ENCODE assay signal across 9 cellular contexts in genomic region chr1:212754193-212754592, GRCh38. TPM values are rescaled to one million over a fixed set of nuclear protein-coding genes. Genes with fewer than 3 reads are reported as not detected.
DNase-seq lines count a peak whose midpoint lies in the region; ATAC-seq and TF ChIP-seq lines count a peak whose summit lies in the region.
"Had no signal": no experiment of that assay in that cellular context is flagged by ENCODE, and none has a peak within 500 bp of the region (broad histone marks: within the 10 kb centered on the region; RNA-seq: fewer than 3 reads in every experiment).

No MANE protein-coding gene starts in this region.

- H3K36me3 Mint-ChIP-seq in central memory CD8-positive, alpha-beta T cell (ENCODE audit: insufficient read depth): peaks cover 2% of the 10 kb centered on the region

- no peak for TF ChIP-seq POLR2A in lower leg skin (IDR thresholded peaks at IDR 0.05)

- DNase-seq in GM12864 (ENCODE audit: low read depth) (peak; percentile 53), Kasumi-1 (lab: John Stamatoyannopoulos, UW) (peak; percentile 20 to 26), Ammon's horn (ENCODE audit: low spot score) (no peak), lower leg skin (ENCODE audit: low spot score in 2 of 2) (no peak)
- DNase-seq in central memory CD8-positive, alpha-beta T cell (ENCODE audit: low spot score in 2 of 2): no peak
- no peak for DNase-seq in stimulated activated CD4-positive, alpha-beta T cell treated with anti-CD3 and anti-CD28 coated beads, Interleukin-1b, Interleukin-23, amount 100 ng/mL, for 48 hours
- DNase-seq: left colon had no signal

- WGBS in lower leg skin, 2 donors: 78 to 89% methylated on average over 8 of the region's 8 CpGs

- no peaks in the 10 kb centered on the region for H3K9me3 Mint-ChIP-seq in central memory CD8-positive, alpha-beta T cell

- TF ChIP-seq CTCF in GM12864 (IDR thresholded peaks at IDR 0.05; ENCODE audit: low read depth, low read length, missing control alignments) (no peak), lower leg skin (IDR thresholded peaks at IDR 0.05) (no peak)

- H3K4me1 Mint-ChIP-seq in central memory CD8-positive, alpha-beta T cell: peaks cover 29% of the 10 kb centered on the region

- ATAC-seq in GM21447 (IDR thresholded peaks at IDR 0.05; ENCODE audit: unreplicated experiment): peak; percentile 45
- ATAC-seq in central memory CD8-positive, alpha-beta T cell (replicated peaks; ENCODE audit: extremely low read depth, poor library complexity, severe bottlenecking): no peak
- no peak for ATAC-seq in HG03045 (IDR thresholded peaks at IDR 0.05; ENCODE audit: unreplicated experiment)
- ATAC-seq: left colon had no signal

- H3K27me3 Mint-ChIP-seq in central memory CD8-positive, alpha-beta T cell: no peaks in the 10 kb centered on the region

- peak overlapping the region; percentile 24 for H3K27ac Mint-ChIP-seq in central memory CD8-positive, alpha-beta T cell (ENCODE audit: low read depth)

- no peak overlapping the region for H3K4me3 ChIP-seq in GM12864 (ENCODE audit: low read depth, low read length)
- no peak overlapping the region for H3K4me3 ChIP-seq in lower leg skin (ENCODE audit: low read depth, poor library complexity, severe bottlenecking)

- peak overlapping the region; percentile 21 for H3K4me3 Mint-ChIP-seq in central memory CD8-positive, alpha-beta T cell

- intact Hi-C loops in lower leg skin (cut with DNase I; ENCODE audit: low total_unique reads): no loop called here

RNA-seq across cellular contexts. Expression of gene NSL1, which starts 37.4 kb away (rescaled TPM):
- 10 to 100 TPM; 13.9 to 41.8 (median 30.0) TPM for total RNA-seq in lower leg skin

RNA-seq across cellular contexts. Expression of gene TATDN3, which starts 37.5 kb away (rescaled TPM):
- 10 to 100 TPM in 3 of 4 donors, 1 to 10 TPM in 1; 6.0 to 16.1 (median 13.1) TPM for total RNA-seq in lower leg skin

RNA-seq across cellular contexts. Expression of gene BATF3, which starts 54.6 kb away (rescaled TPM):
- 1 to 10 TPM in 1 of 4 donors, under 1 TPM in 2, not detected in 1; 0.74 to 2.1 (median 0.84) TPM for total RNA-seq in lower leg skin

Comparison
In these comparisons a context has a peak if more than half of its experiments do, and no peak if none do; other contexts are left out.
1. DNase-seq: peak in GM12864 (single experiment) and Kasumi-1 (2 of 2); none in central memory CD8-positive, alpha-beta T cell (0 of 2), Ammon's horn (single experiment), stimulated activated CD4-positive, alpha-beta T cell treated with anti-CD3 and anti-CD28 coated beads, Interleukin-1b, Interleukin-23, amount 100 ng/mL, for 48 hours (single experiment) and lower leg skin (0 of 2).